In the genomic region with DNA sequence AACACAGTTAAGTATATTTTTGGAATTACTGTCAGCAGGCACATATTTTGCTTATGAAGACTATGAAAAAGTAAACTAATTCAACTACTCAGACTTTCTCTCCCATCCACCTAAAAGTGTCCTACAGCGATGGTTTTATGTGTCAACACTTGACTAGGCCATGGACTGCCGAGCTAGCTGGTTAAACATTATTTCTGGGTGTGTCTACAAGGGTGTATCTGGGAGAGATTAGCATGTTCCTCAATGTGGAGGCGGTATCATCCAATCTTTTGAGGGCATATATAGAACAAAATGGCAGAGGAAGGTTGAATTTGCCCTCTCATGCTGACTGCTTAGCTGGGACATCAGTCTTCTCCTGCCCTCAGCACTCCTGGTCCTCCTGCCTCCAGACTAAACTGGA, we compare ENCODE assay signal across 18 cellular contexts.
DNase-seq lines count a peak whose midpoint lies in the region; ATAC-seq and TF ChIP-seq lines count a peak whose summit lies in the region.
"Had no signal": no experiment of that assay in that cellular context is flagged by ENCODE, and none has a peak within 500 bp of the region (broad histone marks: within the 10 kb centered on the region; RNA-seq: fewer than 3 reads in every experiment).

No MANE protein-coding gene starts in this region.

- H3K9me3 ChIP-seq in Peyer's patch (no peaks in the 10 kb centered on the region), left lung (no peaks in the 10 kb centered on the region), esophagus muscularis mucosa (no peaks in the 10 kb centered on the region)
- H3K9me3 ChIP-seq: SJCRH30 had no signal

- H3K36me3 Mint-ChIP-seq in GM23338 (ENCODE audit: low read depth), result no peaks in the 10 kb centered on the region

- DNase-seq in GM23338 (ENCODE audit: low spot score) (no peak), Peyer's patch (peak in 1 of 3 donors; percentile 61), left lung (no peak), esophagus muscularis mucosa (ENCODE audit: extremely low spot score) (no peak), germinal center (ENCODE audit: low spot score) (no peak), RPMI8226 (no peak)
- DNase-seq: DMS 273 treated with DMSO at 0.1 percent for 48 hours, GDM1, H9, NCI-H1105 treated with DMSO at 0.1 percent for 48 hours, NCI-H187, NCI-H2227 treated with DMSO at 0.1 percent for 48 hours, NCI-H510A treated with DMSO at 0.1 percent for 48 hours, PC-3, SJCRH30 had no signal

- no peaks in the 10 kb centered on the region for H3K9me3 Mint-ChIP-seq in GM23338
- H3K9me3 Mint-ChIP-seq: H9 had no signal

- peak overlapping the region; percentile 57; the same call in 1 of the 2 replicates for H2AFZ ChIP-seq in GM23338

- H3K9me2 ChIP-seq in GM23338 (ENCODE audit: insufficient read depth), result no peaks in the 10 kb centered on the region

- H3K4me3 ChIP-seq in GM23338 (no peak overlapping the region), Peyer's patch (no peak overlapping the region), left lung (no peak overlapping the region), esophagus muscularis mucosa (no peak overlapping the region)
- H3K4me3 ChIP-seq: SJCRH30 had no signal

- ATAC-seq in GM23338 (no peak), left lung (peak; percentile 59), HG02623 (IDR thresholded peaks at IDR 0.05; ENCODE audit: unreplicated experiment) (no peak)
- ATAC-seq: PC-3 had no signal

- H3F3A ChIP-seq in GM23338 (replicated peaks; ENCODE audit: low read depth), result no peaks in the 10 kb centered on the region

- no peaks in the 10 kb centered on the region for H3K27me3 Mint-ChIP-seq in GM23338 (ENCODE audit: insufficient read depth, low read depth, poor library complexity)

- H3K36me3 ChIP-seq in GM23338 (ENCODE audit: insufficient read depth) (no peaks in the 10 kb centered on the region), Peyer's patch (no peaks in the 10 kb centered on the region), left lung (no peaks in the 10 kb centered on the region), esophagus muscularis mucosa (no peaks in the 10 kb centered on the region)
- H3K36me3 ChIP-seq: SJCRH30 had no signal

- H3K4me3 Mint-ChIP-seq in GM23338, result no peak overlapping the region
- H3K4me3 Mint-ChIP-seq: B cell, H9 had no signal

- H3K4me2 ChIP-seq in GM23338, result no peak overlapping the region

- intact Hi-C loops in left lung (cut with DNase I) (no loop called here), esophagus muscularis mucosa (cut with DNase I) (no loop called here)

- H3K27ac Mint-ChIP-seq in GM23338, result no peak overlapping the region
- H3K27ac Mint-ChIP-seq: B cell, H9 had no signal

- H4K20me1 ChIP-seq in GM23338 (replicated peaks; ENCODE audit: insufficient read depth), result no peaks in the 10 kb centered on the region

- H3K27me3 ChIP-seq in GM23338 (ENCODE audit: insufficient read depth) (no peaks in the 10 kb centered on the region), Peyer's patch (no peaks in the 10 kb centered on the region), left lung (no peaks in the 10 kb centered on the region), esophagus muscularis mucosa (peaks cover 0 to 6% (median 0%) of the 10 kb centered on the region in 4 donors)
- H3K27me3 ChIP-seq: SJCRH30 had no signal

- no peaks in the 10 kb centered on the region for H3K79me2 ChIP-seq in GM23338 (replicated peaks; ENCODE audit: insufficient read depth)

- WGBS in esophagus muscularis mucosa, result 85% methylated on average over 3 of the region's 3 CpGs

- no peaks in the 10 kb centered on the region for H3K4me1 Mint-ChIP-seq in GM23338
- H3K4me1 Mint-ChIP-seq: H9 had no signal

- H3K27ac ChIP-seq in GM23338 (ENCODE audit: low read depth) (no peak overlapping the region), Peyer's patch (peak overlapping the region in 3 of 4 donors; percentile 49 to 66 (median 63)), left lung (no peak overlapping the region), esophagus muscularis mucosa (replicated peaks in 1 of 4) (no peak overlapping the region)
- H3K27ac ChIP-seq: HL-60, SJCRH30 had no signal

- H3K4me1 ChIP-seq in GM23338 (ENCODE audit: insufficient read depth) (no peaks in the 10 kb centered on the region), Peyer's patch (peaks cover 0 to 27% (median 0%) of the 10 kb centered on the region in 4 donors), left lung (no peaks in the 10 kb centered on the region), esophagus muscularis mucosa (no peaks in the 10 kb centered on the region)
- H3K4me1 ChIP-seq: SJCRH30 had no signal

- TF ChIP-seq CTCF in GM23338 (conservative IDR thresholded peaks at IDR 0.05; ENCODE audit: low read depth in 2 of 2) (no peak), Peyer's patch (IDR thresholded peaks at IDR 0.05) (no peak), left lung (IDR thresholded peaks at IDR 0.05) (no peak), esophagus muscularis mucosa (IDR thresholded peaks at IDR 0.05) (no peak)

- no peak for TF ChIP-seq POLR2A in Peyer's patch (IDR thresholded peaks at IDR 0.05)
- no peak for TF ChIP-seq POLR2A in esophagus muscularis mucosa (IDR thresholded peaks at IDR 0.05; ENCODE audit: low read depth)

- no peak for TF ChIP-seq EP300 in esophagus muscularis mucosa (IDR thresholded peaks at IDR 0.05)

TF ChIP-seq in GM23338, 12 proteins besides CTCF, POLR2A, EP300 and RAD21:
- no peak for TF ChIP-seq NANOG (IDR thresholded peaks at IDR 0.05; ENCODE audit: borderline replicate concordance)
- TF ChIP-seq CREB1 (CRISPR knock-in tag; IDR thresholded peaks at IDR 0.05; ENCODE audit: low read depth), result no peak
- no peak for TF ChIP-seq STAT1 (IDR thresholded peaks at IDR 0.05; ENCODE audit: unreplicated experiment)
- TF ChIP-seq ETS1 (IDR thresholded peaks at IDR 0.05), result no peak
- no peak for TF ChIP-seq EZH2 (IDR thresholded peaks at IDR 0.05; ENCODE audit: low read depth, unreplicated experiment)
- TF ChIP-seq EZH2phosphoT487 (IDR thresholded peaks at IDR 0.05; ENCODE audit: unreplicated experiment), result no peak
- TF ChIP-seq POLR2AphosphoS5 (IDR thresholded peaks at IDR 0.05; ENCODE audit: low read depth), result no peak
- TF ChIP-seq JUNB (IDR thresholded peaks at IDR 0.05; ENCODE audit: unreplicated experiment), result no peak
- TF ChIP-seq REST (IDR thresholded peaks at IDR 0.05; ENCODE audit: unreplicated experiment), result no peak
- no peak for TF ChIP-seq ZNF114 (CRISPR knock-in tag; IDR thresholded peaks at IDR 0.05)
- TF ChIP-seq ZNF331 (CRISPR knock-in tag; IDR thresholded peaks at IDR 0.05; ENCODE audit: low read depth), result no peak

Comparison
In these comparisons a context has a peak if more than half of its experiments do, and no peak if none do; other contexts are left out.
1. H3K27ac ChIP-seq: peak in Peyer's patch (3 of 4); none in GM23338 (single experiment), left lung (0 of 2) and esophagus muscularis mucosa (0 of 4).